26 cellular contexts compared by ENCODE assay signal in genomic region chr10:15347205-15347604, GRCh38. TPM values are rescaled to one million over a fixed set of nuclear protein-coding genes. Genes with fewer than 3 reads are reported as not detected.
"Had no signal": no experiment of that assay in that cellular context is flagged by ENCODE, and none has a peak within 500 bp of the region (broad histone marks: within the 10 kb centered on the region; RNA-seq: fewer than 3 reads in every experiment).

No MANE protein-coding gene starts in this region.

- H3K4me3 ChIP-seq: MG63 had no signal

- FAIRE-seq: astrocyte, TTC549 had no signal

- H3K27me3 ChIP-seq: brain microvascular endothelial cell, MG63 had no signal

- DNase-seq: activated B cell treated with CpG ODN at 0.5 μM for 24 hours; activated CD4-positive, alpha-beta T cell treated with anti-CD3 and anti-CD28 coated beads for 1 hour; activated CD4-positive, alpha-beta T cell treated with anti-CD3 and anti-CD28 coated beads, Interleukin-2, amount 10 ng/mL, durations not matched to agents 24 days and 14 days; activated CD4-positive, alpha-beta T cell treated with anti-CD3 and anti-CD28 coated beads, Interleukin-2, amount 50 U/mL, for 48 hours; activated CD8-positive, alpha-beta memory T cell treated with anti-CD3 and anti-CD28 coated beads, Interleukin-2, amount 10 ng/mL, durations not matched to agents 7 days and 5 days; activated effector memory CD4-positive, alpha-beta T cell treated with anti-CD3 and anti-CD28 coated beads, Interleukin-2, amount 50 U/mL, for 16 hours; activated naive CD4-positive, alpha-beta T cell treated with Interleukin-2 at 50 U/mL for 16 hours; activated T-cell treated with anti-CD3 and anti-CD28 coated beads, Interleukin-2, amount 50 U/mL, for 4 hours; brain microvascular endothelial cell; MG63; MV-4-11; NCI-H1092 treated with DMSO at 0.1 percent for 48 hours; NCI-H1417 treated with DMSO at 0.1 percent for 48 hours; NCI-H1694; NCI-H2029; NCI-H2107; NCI-H2171 treated with DMSO at 0.1 percent for 48 hours; NCI-H226; NCI-H526 treated with DMSO at 0.1 percent for 48 hours; NCI-H82; SIG-M5; T-helper 17 cell; T1000 had no signal

- H3K27ac ChIP-seq: brain microvascular endothelial cell had no signal

- H3K9me3 ChIP-seq: MG63 had no signal

- H3K36me3 ChIP-seq: brain microvascular endothelial cell, MG63 had no signal

- ATAC-seq: activated CD8-positive, alpha-beta memory T cell treated with anti-CD3 and anti-CD28 coated beads, Interleukin-2, amount 10 ng/mL, durations not matched to agents 7 days and 5 days; activated T-cell treated with anti-CD3 and anti-CD28 coated beads, Interleukin-2, amount 50 U/mL, for 4 hours; T-helper 17 cell had no signal

RNA-seq across cellular contexts. Expression of gene FAM171A1, which starts 23.9 kb away (rescaled TPM):
- total RNA-seq: activated B cell treated with CpG ODN at 0.5 μM for 24 hours, OCI-LY7 had no signal
